Comparison of ENCODE assay signal across 8 cellular contexts in the genomic region with DNA sequence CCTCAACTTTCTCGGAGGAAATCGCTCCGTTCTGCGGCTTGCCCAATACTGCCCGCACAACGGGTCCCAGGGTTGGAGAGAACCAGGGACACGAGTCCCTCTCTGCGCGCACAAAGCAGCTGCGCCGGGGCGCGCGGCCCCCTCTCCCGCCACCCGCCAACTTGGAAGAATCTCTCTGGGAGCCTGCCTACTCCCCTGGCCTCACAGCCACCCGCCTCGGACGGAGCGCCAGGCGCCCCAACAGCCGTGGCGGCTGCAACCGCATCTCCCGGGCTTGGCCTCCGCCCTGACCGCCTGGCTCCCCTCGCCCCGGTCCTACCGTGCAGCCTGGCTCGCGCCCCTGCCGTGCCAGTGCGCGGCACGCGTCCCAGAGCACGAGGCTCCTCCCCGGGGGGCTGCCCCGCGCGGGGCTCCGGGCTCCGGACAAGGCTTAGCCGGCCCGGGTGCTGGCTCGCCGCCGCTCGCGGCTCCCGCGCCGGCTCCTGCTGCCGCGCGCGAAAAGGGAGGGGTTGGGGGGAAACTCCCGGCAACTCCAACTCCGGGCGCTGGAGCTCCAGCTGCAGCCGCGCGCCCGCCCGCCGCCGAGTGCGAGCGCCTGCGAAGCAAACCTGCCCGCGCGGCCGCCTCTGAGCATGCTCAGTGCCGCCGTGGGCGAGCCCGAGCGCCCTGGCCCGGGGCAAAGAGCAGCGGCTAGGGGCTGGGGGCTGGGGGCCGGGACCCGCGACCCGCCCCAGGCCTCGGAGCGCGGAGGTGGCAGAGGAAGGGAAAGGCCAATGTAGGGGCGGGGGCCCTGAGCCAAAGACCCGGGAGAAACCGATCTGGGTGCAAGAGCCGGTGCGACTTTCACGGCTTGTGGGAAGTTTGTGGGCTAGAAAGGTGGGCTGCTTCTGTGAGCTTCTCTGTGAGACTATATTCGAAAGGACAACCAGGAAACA. TPM values are rescaled to one million over a fixed set of nuclear protein-coding genes. Genes with fewer than 3 reads are reported as not detected.
DNase-seq lines count a peak whose midpoint lies in the region; ATAC-seq and TF ChIP-seq lines count a peak whose summit lies in the region.

A gene (minus strand): TSS at position 589 of the 935 bp plus-strand sequence. CDS start 75,329 bp downstream, outside the sequence.

- TF ChIP-seq POLR2A in NB4 (IDR thresholded peaks at IDR 0.05; ENCODE audit: extremely low read depth, insufficient read length) (no peak), gastroesophageal sphincter (IDR thresholded peaks at IDR 0.05) (peak in 1 of 2 donors; percentile 27)

- WGBS in gastroesophageal sphincter (ENCODE audit: low coverage in 1 of 2), 2 donors: 0% methylated on average over 5 of the region's 96 CpGs; no CpG with 5 or more reads in 1 of the 2 donors

- H3K4me3 Mint-ChIP-seq in CD4-positive, alpha-beta T cell: peak within 1 kb of the TSS; percentile 36
- peak within 1 kb of the TSS; percentile 78 for H3K4me3 Mint-ChIP-seq in natural killer cell treated with Interleukin-12 subunit alpha and Interleukin-12 subunit beta and Interleukin-15 and Interleukin-18, amount 100 ng/mL, for 72 hours

- H3K36me3 ChIP-seq in gastroesophageal sphincter: no peaks in the 10 kb centered on the region

- H3K4me1 Mint-ChIP-seq in CD4-positive, alpha-beta T cell (ENCODE audit: low read depth): peaks cover 5% of the 10 kb centered on the region
- H3K4me1 Mint-ChIP-seq in natural killer cell treated with Interleukin-12 subunit alpha and Interleukin-12 subunit beta and Interleukin-15 and Interleukin-18, amount 100 ng/mL, for 72 hours (ENCODE audit: low read depth in 2 of 2): peaks cover 12% of the 10 kb centered on the region in 2 donors

- H3K9me3 Mint-ChIP-seq in CD4-positive, alpha-beta T cell: no peaks in the 10 kb centered on the region
- no peaks in the 10 kb centered on the region for H3K9me3 Mint-ChIP-seq in natural killer cell treated with Interleukin-12 subunit alpha and Interleukin-12 subunit beta and Interleukin-15 and Interleukin-18, amount 100 ng/mL, for 72 hours

- intact Hi-C loops in CD4-positive, alpha-beta T cell (cut with DNase I, micrococcal nuclease): no loop called here

- H3K9me3 ChIP-seq in CD4-positive, alpha-beta T cell (ENCODE audit: control insufficient read depth, low read length): no peaks in the 10 kb centered on the region
- H3K9me3 ChIP-seq in gastroesophageal sphincter: no peaks in the 10 kb centered on the region

- peaks cover 0 to 51% (median 9%) of the 10 kb centered on the region in 3 donors for H3K4me1 ChIP-seq in gastroesophageal sphincter

- H3K27ac Mint-ChIP-seq in CD4-positive, alpha-beta T cell: no peak within 1 kb of the TSS
- no peak within 1 kb of the TSS for H3K27ac Mint-ChIP-seq in natural killer cell treated with Interleukin-12 subunit alpha and Interleukin-12 subunit beta and Interleukin-15 and Interleukin-18, amount 100 ng/mL, for 72 hours

- POLR2A ChIA-PET in CD4-positive, alpha-beta T cell (lab: Charles Lee): interaction anchor here (0.7 kb wide), 1 partner anchor 504 kb away, joined by 3 read pairs; no protein-coding TSS in a partner anchor

- H3K36me3 Mint-ChIP-seq in CD4-positive, alpha-beta T cell (ENCODE audit: low read depth): no peaks in the 10 kb centered on the region
- no peaks in the 10 kb centered on the region for H3K36me3 Mint-ChIP-seq in natural killer cell treated with Interleukin-12 subunit alpha and Interleukin-12 subunit beta and Interleukin-15 and Interleukin-18, amount 100 ng/mL, for 72 hours

- CTCF ChIA-PET in CD4-positive, alpha-beta T cell (lab: Charles Lee): no interaction called here

- TF ChIP-seq EP300 in gastroesophageal sphincter (IDR thresholded peaks at IDR 0.05): no peak

- H3K4me3 ChIP-seq in NB4 (ENCODE audit: low read depth, low read length): no peak within 1 kb of the TSS
- H3K4me3 ChIP-seq in gastroesophageal sphincter: peak within 1 kb of the TSS; percentile 80 to 89

- peaks cover 75% of the 10 kb centered on the region for H3K27me3 Mint-ChIP-seq in CD4-positive, alpha-beta T cell
- peaks cover 49 to 71% of the 10 kb centered on the region in 2 donors for H3K27me3 Mint-ChIP-seq in natural killer cell treated with Interleukin-12 subunit alpha and Interleukin-12 subunit beta and Interleukin-15 and Interleukin-18, amount 100 ng/mL, for 72 hours

- no peak for TF ChIP-seq CTCF in CD4-positive, alpha-beta T cell (IDR thresholded peaks at IDR 0.05)
- TF ChIP-seq CTCF in NB4 (IDR thresholded peaks at IDR 0.05; ENCODE audit: low read depth, low read length) (no peak), gastroesophageal sphincter (IDR thresholded peaks at IDR 0.05) (peak in 1 of 4 experiments; percentile 24)

- H3K27ac ChIP-seq in CD4-positive, alpha-beta T cell (ENCODE audit: low read depth, low read length): no peak within 1 kb of the TSS
- H3K27ac ChIP-seq in gastroesophageal sphincter: peak within 1 kb of the TSS; percentile 70 to 93 (median 86)

- H3K27me3 ChIP-seq in CD4-positive, alpha-beta T cell (ENCODE audit: control insufficient read depth, insufficient read depth, low read length): peaks cover 59% of the 10 kb centered on the region
- H3K27me3 ChIP-seq in gastroesophageal sphincter: no peaks in the 10 kb centered on the region

- ATAC-seq in CD4-positive, alpha-beta T cell (ENCODE audit: poor library complexity): no peak
- ATAC-seq in gastroesophageal sphincter (peak; percentile 88), GM21423 (IDR thresholded peaks at IDR 0.05; ENCODE audit: unreplicated experiment) (no peak), HG03025 (IDR thresholded peaks at IDR 0.05; ENCODE audit: low FRiP score, unreplicated experiment) (no peak)
- ATAC-seq in natural killer cell treated with Interleukin-12 subunit alpha and Interleukin-12 subunit beta and Interleukin-15 and Interleukin-18, amount 100 ng/mL, for 72 hours: peak; percentile 61 to 67

- DNase-seq in CD4-positive, alpha-beta T cell: no peak
- DNase-seq in GM19238 (ENCODE audit: insufficient read length, low spot score): peak; percentile 17
- peak; percentile 1 for DNase-seq in NB4 (ENCODE audit: low read depth)
- DNase-seq in activated T-cell treated with anti-CD3 and anti-CD28 coated beads, Interleukin-2, amount 50 U/mL, for 48 hours: peak; percentile 22 to 36
- DNase-seq in natural killer cell treated with Interleukin-12 subunit alpha and Interleukin-12 subunit beta and Interleukin-15 and Interleukin-18, amount 100 ng/mL, for 72 hours (ENCODE audit: low spot score): no peak

RNA-seq across cellular contexts. Expression of the gene that starts here (rescaled TPM):
- total RNA-seq in CD4-positive, alpha-beta T cell: not detected
- 10 to 100 TPM; 29.3 to 55.7 (median 44.0) TPM for total RNA-seq in gastroesophageal sphincter
- total RNA-seq in natural killer cell treated with Interleukin-12 subunit alpha and Interleukin-12 subunit beta and Interleukin-15 and Interleukin-18, amount 100 ng/mL, for 72 hours: not detected

Comparison
In these comparisons a context has a peak if more than half of its experiments do, and no peak if none do; other contexts are left out.
1. RNA of the gene that starts here (total RNA-seq): 29.3 to 55.7 TPM in gastroesophageal sphincter; not detected in natural killer cell treated with Interleukin-12 subunit alpha and Interleukin-12 subunit beta and Interleukin-15 and Interleukin-18, amount 100 ng/mL, for 72 hours and not detected in CD4-positive, alpha-beta T cell; every median in the first group is over 10 times any median in the second.
2. Peak in ATAC-seq in natural killer cell treated with Interleukin-12 subunit alpha and Interleukin-12 subunit beta and Interleukin-15 and Interleukin-18, amount 100 ng/mL, for 72 hours; RNA of the gene not detected or under 1 TPM.
3. DNase-seq: peak in GM19238 (single experiment), NB4 (single experiment) and activated T-cell treated with anti-CD3 and anti-CD28 coated beads, Interleukin-2, amount 50 U/mL, for 48 hours (2 of 2); none in CD4-positive, alpha-beta T cell (0 of 10) and natural killer cell treated with Interleukin-12 subunit alpha and Interleukin-12 subunit beta and Interleukin-15 and Interleukin-18, amount 100 ng/mL, for 72 hours (single experiment).